Comparison of ENCODE assay signal across 4 cellular contexts in the genomic region with DNA sequence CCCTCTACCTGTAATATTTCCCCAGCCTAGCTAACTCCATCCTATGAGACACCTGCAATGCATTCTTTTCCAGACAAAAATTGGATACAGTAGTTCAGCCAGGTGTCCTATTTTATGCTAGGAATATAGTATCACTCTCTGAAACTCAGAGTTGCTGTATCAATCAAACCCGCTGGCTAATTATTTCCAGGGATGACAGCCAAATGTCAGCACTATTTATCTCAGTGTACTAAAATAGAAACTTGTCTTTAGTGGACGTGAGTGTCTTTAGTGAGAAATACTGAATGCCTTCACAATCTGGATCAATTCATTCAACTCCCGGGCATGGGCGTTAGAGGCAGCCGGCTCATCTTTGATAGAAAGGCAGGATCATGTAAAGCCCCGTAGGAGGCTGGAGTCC.
"Had no signal": no experiment of that assay in that cellular context is flagged by ENCODE, and none has a peak within 500 bp of the region (broad histone marks: within the 10 kb centered on the region; RNA-seq: fewer than 3 reads in every experiment).

No MANE protein-coding gene starts in this region.

- ATAC-seq: HepG2, K562 had no signal

- H3K27ac ChIP-seq: HL-60 had no signal

- DNase-seq: IMR-90 had no signal

- H3K4me3 ChIP-seq: K562 had no signal
